ENCODE assay signal across 17 cellular contexts in the genomic region with DNA sequence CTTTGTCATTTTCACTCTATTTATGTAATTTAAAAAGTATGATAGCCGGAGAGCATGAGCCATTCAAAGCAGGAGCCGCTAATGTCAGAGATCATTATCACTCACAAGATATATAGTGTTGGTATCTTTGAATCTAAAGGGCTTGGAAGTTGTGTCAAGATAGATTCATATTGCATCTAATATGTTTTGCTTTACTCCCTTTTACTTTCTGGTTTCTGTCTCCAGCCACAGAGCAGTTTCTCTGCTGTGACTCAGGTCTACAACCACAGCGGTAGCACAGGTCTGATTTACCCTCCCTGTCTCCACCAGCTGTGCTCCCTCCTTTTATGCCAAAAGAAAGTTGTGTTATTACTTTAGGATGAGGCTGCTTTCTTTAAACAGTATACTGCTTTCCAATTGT.
DNase-seq lines count a peak whose midpoint lies in the region; ATAC-seq and TF ChIP-seq lines count a peak whose summit lies in the region.
"Had no signal": no experiment of that assay in that cellular context is flagged by ENCODE, and none has a peak within 500 bp of the region (broad histone marks: within the 10 kb centered on the region; RNA-seq: fewer than 3 reads in every experiment).

No MANE protein-coding gene starts in this region.

- POLR2A ChIA-PET in SK-N-SH (lab: Yijun Ruan, JAX) = no interaction called here

- H3K27ac ChIP-seq in SK-N-SH (ENCODE audit: low read depth in 2 of 2, low read length in 1 of 2) (no peak overlapping the region), ascending aorta (no peak overlapping the region), right cardiac atrium (ENCODE audit: low read length) (no peak overlapping the region)

- H3K27me3 ChIP-seq in SK-N-SH (ENCODE audit: insufficient read depth) (no peaks in the 10 kb centered on the region), ascending aorta (no peaks in the 10 kb centered on the region), right cardiac atrium (ENCODE audit: control insufficient read depth, insufficient read depth) (no peaks in the 10 kb centered on the region)
- H3K27me3 ChIP-seq: SJCRH30 had no signal

- no peak overlapping the region for H3K27ac Mint-ChIP-seq in activated CD8-positive, alpha-beta memory T cell treated with anti-CD3 and anti-CD28 coated beads, Interleukin-2, amount 10 ng/mL, durations not matched to agents 7 days and 5 days
- H3K27ac Mint-ChIP-seq: dendritic cell treated with granulocyte-macrophage colony-stimulating factor and Interleukin-4, amounts not matched to agents 40 ng/mL and 50 ng/mL, for 4 days; IgD-negative memory B cell; type B pancreatic cell; WTC11 had no signal

- H3K9me3 ChIP-seq in SK-N-SH = no peaks in the 10 kb centered on the region
- no peaks in the 10 kb centered on the region for H3K9me3 ChIP-seq in ascending aorta
- no peaks in the 10 kb centered on the region for H3K9me3 ChIP-seq in right cardiac atrium (ENCODE audit: control insufficient read depth, low read length)
- H3K9me3 ChIP-seq: SJCRH30 had no signal

- no peak overlapping the region for H3K9ac ChIP-seq in SK-N-SH

- no peak overlapping the region for H2AFZ ChIP-seq in SK-N-SH (ENCODE audit: low read depth)

- H3K4me2 ChIP-seq in SK-N-SH = no peak overlapping the region

- H3K9me2 ChIP-seq in SK-N-SH = no peaks in the 10 kb centered on the region

- no peaks in the 10 kb centered on the region for H4K20me1 ChIP-seq in SK-N-SH (ENCODE audit: insufficient read depth)

- no peaks in the 10 kb centered on the region; a peak in 1 of 4 replicates for H3K4me1 ChIP-seq in SK-N-SH (ENCODE audit: control insufficient read depth in 1 of 2, insufficient read depth in 2 of 2, low read depth in 1 of 2, low read length in 1 of 2)
- no peaks in the 10 kb centered on the region for H3K4me1 ChIP-seq in ascending aorta
- H3K4me1 ChIP-seq in right cardiac atrium (ENCODE audit: control insufficient read depth, insufficient read depth, low read length) = no peaks in the 10 kb centered on the region

- intact Hi-C loops in ascending aorta (cut with DNase I) (no loop called here), right cardiac atrium (cut with DNase I) (no loop called here)

- H3K27me3 Mint-ChIP-seq in activated CD8-positive, alpha-beta memory T cell treated with anti-CD3 and anti-CD28 coated beads, Interleukin-2, amount 10 ng/mL, durations not matched to agents 7 days and 5 days = no peaks in the 10 kb centered on the region
- H3K27me3 Mint-ChIP-seq: dendritic cell treated with granulocyte-macrophage colony-stimulating factor and Interleukin-4, amounts not matched to agents 40 ng/mL and 50 ng/mL, for 4 days; IgD-negative memory B cell had no signal

- H3K4me3 Mint-ChIP-seq in activated CD8-positive, alpha-beta memory T cell treated with anti-CD3 and anti-CD28 coated beads, Interleukin-2, amount 10 ng/mL, durations not matched to agents 7 days and 5 days = no peak overlapping the region
- H3K4me3 Mint-ChIP-seq: dendritic cell treated with granulocyte-macrophage colony-stimulating factor and Interleukin-4, amounts not matched to agents 40 ng/mL and 50 ng/mL, for 4 days; IgD-negative memory B cell; type B pancreatic cell; WTC11 had no signal

- TF ChIP-seq CTCF in SK-N-SH (IDR thresholded peaks at IDR 0.05) (no peak), ascending aorta (IDR thresholded peaks at IDR 0.05) (no peak)

- H3K9me3 Mint-ChIP-seq in activated CD8-positive, alpha-beta memory T cell treated with anti-CD3 and anti-CD28 coated beads, Interleukin-2, amount 10 ng/mL, durations not matched to agents 7 days and 5 days (ENCODE audit: low read depth) = no peaks in the 10 kb centered on the region
- H3K9me3 Mint-ChIP-seq: dendritic cell treated with granulocyte-macrophage colony-stimulating factor and Interleukin-4, amounts not matched to agents 40 ng/mL and 50 ng/mL, for 4 days; type B pancreatic cell had no signal

- peaks cover 16% of the 10 kb centered on the region for H3K4me1 Mint-ChIP-seq in activated CD8-positive, alpha-beta memory T cell treated with anti-CD3 and anti-CD28 coated beads, Interleukin-2, amount 10 ng/mL, durations not matched to agents 7 days and 5 days
- H3K4me1 Mint-ChIP-seq: WTC11 had no signal

- ATAC-seq in activated CD8-positive, alpha-beta memory T cell treated with anti-CD3 and anti-CD28 coated beads, Interleukin-2, amount 10 ng/mL, durations not matched to agents 7 days and 5 days = peak; percentile 74
- ATAC-seq in HG02623 (IDR thresholded peaks at IDR 0.05; ENCODE audit: unreplicated experiment) (peak; percentile 73), right cardiac atrium (no peak)
- ATAC-seq: WTC11 had no signal

- DNase-seq in activated CD8-positive, alpha-beta memory T cell treated with anti-CD3 and anti-CD28 coated beads, Interleukin-2, amount 10 ng/mL, durations not matched to agents 7 days and 5 days = peak; percentile 51
- DNase-seq in activated CD8-positive, alpha-beta memory T cell treated with anti-CD3 and anti-CD28 coated beads, Interleukin-2, amount 50 U/mL, for 4 hours = no peak
- no peak for DNase-seq in SK-N-SH
- DNase-seq in stimulated activated CD4-positive, alpha-beta T cell treated with anti-CD3 and anti-CD28 coated beads, Interleukin-4, amount 100 ng/mL, for 48 hours (ENCODE audit: low read depth in 2 of 2) = peak; percentile 3 to 7
- DNase-seq in cerebellar cortex (ENCODE audit: low spot score) = no peak
- DNase-seq in ascending aorta (ENCODE audit: low spot score in 2 of 2) = no peak
- DNase-seq in right cardiac atrium = no peak
- DNase-seq: ACHN, islet precursor cell, NCI-H1694, NCI-H82 had no signal

- H3F3A ChIP-seq in SK-N-SH (replicated peaks; ENCODE audit: insufficient read depth) = no peaks in the 10 kb centered on the region

- no peaks in the 10 kb centered on the region for H3K36me3 ChIP-seq in SK-N-SH (replicated peaks in 1 of 2; ENCODE audit: control insufficient read depth in 1 of 2, insufficient read depth in 2 of 2, low read length in 1 of 2)
- H3K36me3 ChIP-seq in ascending aorta = no peaks in the 10 kb centered on the region
- H3K36me3 ChIP-seq: SJCRH30 had no signal

- TF ChIP-seq RAD21 in SK-N-SH (IDR thresholded peaks at IDR 0.05; ENCODE audit: low read length) = no peak

- peaks cover 24% of the 10 kb centered on the region for H3K36me3 Mint-ChIP-seq in activated CD8-positive, alpha-beta memory T cell treated with anti-CD3 and anti-CD28 coated beads, Interleukin-2, amount 10 ng/mL, durations not matched to agents 7 days and 5 days
- H3K36me3 Mint-ChIP-seq: type B pancreatic cell, WTC11 had no signal

- CTCF ChIA-PET in activated CD8-positive, alpha-beta memory T cell treated with anti-CD3 and anti-CD28 coated beads, Interleukin-2, amount 10 ng/mL, durations not matched to agents 7 days and 5 days (lab: Charles Lee) = no interaction called here
- CTCF ChIA-PET in SK-N-SH (lab: Yijun Ruan, JAX) = no interaction called here

- H3K79me2 ChIP-seq in SK-N-SH (ENCODE audit: insufficient read depth) = no peaks in the 10 kb centered on the region

- no peak overlapping the region for H3K4me3 ChIP-seq in SK-N-SH (ENCODE audit: low read depth in 2 of 2, low read length in 1 of 2)
- H3K4me3 ChIP-seq in ascending aorta = no peak overlapping the region
- H3K4me3 ChIP-seq in right cardiac atrium (ENCODE audit: low read length) = no peak overlapping the region

- 24% methylated on average over 3 of the region's 3 CpGs for WGBS in SK-N-SH (ENCODE audit: low lambda C conversion rate)
- WGBS in right cardiac atrium = 96% methylated on average over 3 of the region's 3 CpGs

- TF ChIP-seq EP300 in SK-N-SH (IDR thresholded peaks at IDR 0.05; ENCODE audit: borderline replicate concordance in 1 of 2, low read depth in 1 of 2, low read length in 1 of 2) = peak in 1 of 2 experiments; percentile 45; a peak in 1 of 4 replicates

TF ChIP-seq in SK-N-SH, 30 proteins besides CTCF, POLR2A, EP300 and RAD21 (continues in another document):
- TF ChIP-seq TAF1 (IDR thresholded peaks at IDR 0.05; ENCODE audit: borderline replicate concordance, low read depth, low read length) (no peak), MEF2A (IDR thresholded peaks at IDR 0.05; ENCODE audit: borderline replicate concordance, low read depth) (no peak), REST (IDR thresholded peaks at IDR 0.05; ENCODE audit: low read depth, low read length) (no peak), MXI1 (IDR thresholded peaks at IDR 0.05; ENCODE audit: low read depth, low read length) (no peak), POLR2AphosphoS5 (IDR thresholded peaks at IDR 0.05; ENCODE audit: low read depth, low read length) (0 out of 2 replicates have a peak, but pooled peaks have one; percentile 43), ELF1 (IDR thresholded peaks at IDR 0.05) (no peak)
- TF ChIP-seq, protein P1, sequence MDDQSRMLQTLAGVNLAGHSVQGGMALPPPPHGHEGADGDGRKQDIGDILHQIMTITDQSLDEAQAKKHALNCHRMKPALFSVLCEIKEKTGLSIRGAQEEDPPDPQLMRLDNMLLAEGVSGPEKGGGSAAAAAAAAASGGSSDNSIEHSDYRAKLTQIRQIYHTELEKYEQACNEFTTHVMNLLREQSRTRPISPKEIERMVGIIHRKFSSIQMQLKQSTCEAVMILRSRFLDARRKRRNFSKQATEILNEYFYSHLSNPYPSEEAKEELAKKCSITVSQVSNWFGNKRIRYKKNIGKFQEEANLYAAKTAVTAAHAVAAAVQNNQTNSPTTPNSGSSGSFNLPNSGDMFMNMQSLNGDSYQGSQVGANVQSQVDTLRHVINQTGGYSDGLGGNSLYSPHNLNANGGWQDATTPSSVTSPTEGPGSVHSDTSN (IDR thresholded peaks at IDR 0.05) = peak; percentile 85

Comparison
In these comparisons a context has a peak if more than half of its experiments do, and no peak if none do; other contexts are left out.
1. DNase-seq: peak in activated CD8-positive, alpha-beta memory T cell treated with anti-CD3 and anti-CD28 coated beads, Interleukin-2, amount 10 ng/mL, durations not matched to agents 7 days and 5 days (single experiment) and stimulated activated CD4-positive, alpha-beta T cell treated with anti-CD3 and anti-CD28 coated beads, Interleukin-4, amount 100 ng/mL, for 48 hours (2 of 2); none in activated CD8-positive, alpha-beta memory T cell treated with anti-CD3 and anti-CD28 coated beads, Interleukin-2, amount 50 U/mL, for 4 hours (single experiment), SK-N-SH (single experiment), cerebellar cortex (single experiment), ascending aorta (0 of 2) and right cardiac atrium (0 of 3).
2. ATAC-seq: peak in activated CD8-positive, alpha-beta memory T cell treated with anti-CD3 and anti-CD28 coated beads, Interleukin-2, amount 10 ng/mL, durations not matched to agents 7 days and 5 days (single experiment) and HG02623 (single experiment); none in right cardiac atrium (0 of 2).